Comparison of ENCODE assay signal across 7 cellular contexts in the genomic region with DNA sequence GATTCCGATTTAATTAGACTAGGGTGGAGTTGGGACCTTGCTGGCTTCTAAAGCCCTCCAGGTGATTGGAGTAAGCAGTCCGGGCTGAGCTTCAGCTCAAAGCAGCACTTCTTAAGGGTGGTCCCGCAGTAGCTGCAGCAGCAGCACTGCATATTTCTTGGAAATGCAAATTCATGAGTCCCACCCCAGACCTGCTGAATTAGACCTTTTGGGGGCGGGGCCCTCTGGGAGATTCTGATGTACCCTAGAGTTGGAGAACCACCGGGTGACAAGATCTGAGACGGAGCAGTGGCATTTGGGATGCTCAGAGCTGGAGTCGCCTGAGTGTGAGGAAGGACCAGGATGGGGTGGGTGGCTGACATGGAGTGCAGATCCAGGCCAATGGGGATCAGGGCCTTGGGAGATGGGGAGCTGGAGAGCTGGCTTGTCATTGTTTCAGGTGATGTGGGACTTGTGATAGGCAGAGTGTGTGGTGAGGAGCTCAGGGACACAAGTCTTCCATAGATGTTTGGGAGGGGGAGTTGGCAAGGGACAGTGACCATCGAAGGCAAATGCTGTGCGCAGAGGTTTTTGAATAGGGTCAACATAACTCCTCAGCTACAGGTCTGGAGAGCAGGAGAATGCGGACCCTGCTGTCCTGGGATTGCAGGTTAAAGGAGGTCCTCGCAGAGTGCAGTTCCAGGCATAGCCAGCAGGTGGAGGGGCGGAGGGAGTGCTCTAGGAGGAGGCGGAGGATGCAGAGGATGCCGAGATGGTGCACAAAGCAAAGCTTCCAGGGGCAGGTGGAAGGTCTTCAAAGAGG.
DNase-seq lines count a peak whose midpoint lies in the region; ATAC-seq and TF ChIP-seq lines count a peak whose summit lies in the region.

No MANE protein-coding gene starts in this region.

- DNase-seq in GM12865 (ENCODE audit: low read depth), result peak; percentile 73
- peak; percentile 13 for DNase-seq in NCI-H1694 treated with DMSO at 0.1 percent for 48 hours (lab: John Stamatoyannopoulos, UW)
- DNase-seq in activated CD4-positive, alpha-beta T cell treated with anti-CD3 and anti-CD28 coated beads, Interleukin-2, amount 10 ng/mL, durations not matched to agents 7 days and 5 days, result peak; percentile 65
- peak; percentile 15 to 44 (median 16) for DNase-seq in effector memory CD8-positive, alpha-beta T cell
- peak; percentile 23 for DNase-seq in midbrain (lab: John Stamatoyannopoulos, UW)
- DNase-seq in stimulated activated naive CD4-positive, alpha-beta T cell treated with Interleukin-2 at 50 U/mL for 16 hours (lab: John Stamatoyannopoulos, UW), result peak; percentile 17

- H3K4me1 Mint-ChIP-seq in activated CD4-positive, alpha-beta T cell treated with anti-CD3 and anti-CD28 coated beads, Interleukin-2, amount 10 ng/mL, durations not matched to agents 7 days and 5 days, result no peaks in the 10 kb centered on the region
- H3K4me1 Mint-ChIP-seq in effector memory CD8-positive, alpha-beta T cell (ENCODE audit: low read depth in 2 of 2), result peaks cover 5 to 6% of the 10 kb centered on the region in 2 donors

- H3K27ac Mint-ChIP-seq in activated CD4-positive, alpha-beta T cell treated with anti-CD3 and anti-CD28 coated beads, Interleukin-2, amount 10 ng/mL, durations not matched to agents 7 days and 5 days, result no peak overlapping the region
- no peak overlapping the region for H3K27ac Mint-ChIP-seq in effector memory CD8-positive, alpha-beta T cell

- POLR2A ChIA-PET in HEK293 (lab: Yijun Ruan, JAX), result no interaction called here
- POLR2A ChIA-PET in activated CD4-positive, alpha-beta T cell treated with anti-CD3 and anti-CD28 coated beads, Interleukin-2, amount 10 ng/mL, durations not matched to agents 7 days and 5 days (lab: Charles Lee), result no interaction called here

- CTCF ChIA-PET in HEK293 (lab: Yijun Ruan, JAX), result interaction anchor here (0.5 to 3.7 kb wide), 30 partner anchors 9 to 1255 kb away, joined by 3 to 21 read pairs (median 5); a partner anchor contains a TSS
- CTCF ChIA-PET in activated CD4-positive, alpha-beta T cell treated with anti-CD3 and anti-CD28 coated beads, Interleukin-2, amount 10 ng/mL, durations not matched to agents 7 days and 5 days (lab: Charles Lee), result interaction anchor here (1.1 kb wide), 1 partner anchor 8 kb away, joined by 3 read pairs; no protein-coding TSS in a partner anchor

- TF ChIP-seq CTCF in GM12865 (IDR thresholded peaks at IDR 0.05; ENCODE audit: insufficient read depth, low read depth, low read length, missing control alignments), result peak; percentile 93
- TF ChIP-seq CTCF in HEK293 (tag by site-specific recombination; IDR thresholded peaks at IDR 0.05), result peak; percentile 65

- no peak for ATAC-seq in effector memory CD8-positive, alpha-beta T cell (replicated peaks)

- H3K9me3 ChIP-seq in HEK293 (ENCODE audit: control insufficient read depth, insufficient read depth, low read depth, low read length), result no peaks in the 10 kb centered on the region

- H3K27ac ChIP-seq in HEK293 (ENCODE audit: extremely low read depth, low read depth, low read length), result no peak overlapping the region

- H3K36me3 Mint-ChIP-seq in activated CD4-positive, alpha-beta T cell treated with anti-CD3 and anti-CD28 coated beads, Interleukin-2, amount 10 ng/mL, durations not matched to agents 7 days and 5 days (ENCODE audit: low read depth), result no peaks in the 10 kb centered on the region
- H3K36me3 Mint-ChIP-seq in effector memory CD8-positive, alpha-beta T cell (ENCODE audit: insufficient read depth), result no peaks in the 10 kb centered on the region

- no peaks in the 10 kb centered on the region for H3K36me3 ChIP-seq in HEK293 (ENCODE audit: control insufficient read depth in 2 of 2, insufficient read depth in 1 of 2, low read length in 2 of 2)

- no peaks in the 10 kb centered on the region for H3K9me3 Mint-ChIP-seq in activated CD4-positive, alpha-beta T cell treated with anti-CD3 and anti-CD28 coated beads, Interleukin-2, amount 10 ng/mL, durations not matched to agents 7 days and 5 days
- H3K9me3 Mint-ChIP-seq in effector memory CD8-positive, alpha-beta T cell, result no peaks in the 10 kb centered on the region

- no peak overlapping the region for H3K4me3 ChIP-seq in GM12865 (ENCODE audit: low read depth, low read length)
- H3K4me3 ChIP-seq in HEK293 (ENCODE audit: low read depth, low read length), result no peak overlapping the region

- peaks cover 10% of the 10 kb centered on the region for H3K27me3 Mint-ChIP-seq in activated CD4-positive, alpha-beta T cell treated with anti-CD3 and anti-CD28 coated beads, Interleukin-2, amount 10 ng/mL, durations not matched to agents 7 days and 5 days
- peaks cover 26 to 31% of the 10 kb centered on the region in 2 donors for H3K27me3 Mint-ChIP-seq in effector memory CD8-positive, alpha-beta T cell

- no peaks in the 10 kb centered on the region for H3K4me1 ChIP-seq in HEK293 (ENCODE audit: control insufficient read depth, insufficient read depth, low read length)

- H3K4me3 Mint-ChIP-seq in activated CD4-positive, alpha-beta T cell treated with anti-CD3 and anti-CD28 coated beads, Interleukin-2, amount 10 ng/mL, durations not matched to agents 7 days and 5 days, result no peak overlapping the region
- H3K4me3 Mint-ChIP-seq in effector memory CD8-positive, alpha-beta T cell, result no peak overlapping the region

TF ChIP-seq in HEK293, 187 proteins besides CTCF, POLR2A, EP300 and RAD21:
- no peak for TF ChIP-seq IKZF3 (tag by site-specific recombination; IDR thresholded peaks at IDR 0.05)
- no peak for TF ChIP-seq WT1 (tag by site-specific recombination; IDR thresholded peaks at IDR 0.05)
- TF ChIP-seq, protein P1, sequence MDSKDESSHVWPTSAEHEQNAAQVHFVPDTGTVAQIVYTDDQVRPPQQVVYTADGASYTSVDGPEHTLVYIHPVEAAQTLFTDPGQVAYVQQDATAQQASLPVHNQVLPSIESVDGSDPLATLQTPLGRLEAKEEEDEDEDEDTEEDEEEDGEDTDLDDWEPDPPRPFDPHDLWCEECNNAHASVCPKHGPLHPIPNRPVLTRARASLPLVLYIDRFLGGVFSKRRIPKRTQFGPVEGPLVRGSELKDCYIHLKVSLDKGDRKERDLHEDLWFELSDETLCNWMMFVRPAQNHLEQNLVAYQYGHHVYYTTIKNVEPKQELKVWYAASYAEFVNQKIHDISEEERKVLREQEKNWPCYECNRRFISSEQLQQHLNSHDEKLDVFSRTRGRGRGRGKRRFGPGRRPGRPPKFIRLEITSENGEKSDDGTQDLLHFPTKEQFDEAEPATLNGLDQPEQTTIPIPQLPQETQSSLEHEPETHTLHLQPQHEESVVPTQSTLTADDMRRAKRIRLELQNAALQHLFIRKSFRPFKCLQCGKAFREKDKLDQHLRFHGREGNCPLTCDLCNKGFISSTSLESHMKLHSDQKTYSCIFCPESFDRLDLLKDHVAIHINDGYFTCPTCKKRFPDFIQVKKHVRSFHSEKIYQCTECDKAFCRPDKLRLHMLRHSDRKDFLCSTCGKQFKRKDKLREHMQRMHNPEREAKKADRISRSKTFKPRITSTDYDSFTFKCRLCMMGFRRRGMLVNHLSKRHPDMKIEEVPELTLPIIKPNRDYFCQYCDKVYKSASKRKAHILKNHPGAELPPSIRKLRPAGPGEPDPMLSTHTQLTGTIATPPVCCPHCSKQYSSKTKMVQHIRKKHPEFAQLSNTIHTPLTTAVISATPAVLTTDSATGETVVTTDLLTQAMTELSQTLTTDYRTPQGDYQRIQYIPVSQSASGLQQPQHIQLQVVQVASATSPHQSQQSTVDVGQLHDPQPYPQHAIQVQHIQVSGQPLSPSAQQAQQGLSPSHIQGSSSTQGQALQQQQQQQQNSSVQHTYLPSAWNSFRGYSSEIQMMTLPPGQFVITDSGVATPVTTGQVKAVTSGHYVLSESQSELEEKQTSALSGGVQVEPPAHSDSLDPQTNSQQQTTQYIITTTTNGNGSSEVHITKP (tag by site-specific recombination; IDR thresholded peaks at IDR 0.05), result no peak
- TF ChIP-seq ZNF169 (tag by site-specific recombination; IDR thresholded peaks at IDR 0.05), result no peak
- no peak for TF ChIP-seq ZNF404 (tag by site-specific recombination; IDR thresholded peaks at IDR 0.05)
- no peak for TF ChIP-seq EGR2 (tag by site-specific recombination; IDR thresholded peaks at IDR 0.05; ENCODE audit: low read depth)
- no peak for TF ChIP-seq KLF16 (tag by site-specific recombination; IDR thresholded peaks at IDR 0.05)
- TF ChIP-seq ZNF654 (tag by site-specific recombination; IDR thresholded peaks at IDR 0.05; ENCODE audit: low read depth), result no peak
- no peak for TF ChIP-seq ZNF121 (tag by site-specific recombination; IDR thresholded peaks at IDR 0.05)
- TF ChIP-seq, protein P2, sequence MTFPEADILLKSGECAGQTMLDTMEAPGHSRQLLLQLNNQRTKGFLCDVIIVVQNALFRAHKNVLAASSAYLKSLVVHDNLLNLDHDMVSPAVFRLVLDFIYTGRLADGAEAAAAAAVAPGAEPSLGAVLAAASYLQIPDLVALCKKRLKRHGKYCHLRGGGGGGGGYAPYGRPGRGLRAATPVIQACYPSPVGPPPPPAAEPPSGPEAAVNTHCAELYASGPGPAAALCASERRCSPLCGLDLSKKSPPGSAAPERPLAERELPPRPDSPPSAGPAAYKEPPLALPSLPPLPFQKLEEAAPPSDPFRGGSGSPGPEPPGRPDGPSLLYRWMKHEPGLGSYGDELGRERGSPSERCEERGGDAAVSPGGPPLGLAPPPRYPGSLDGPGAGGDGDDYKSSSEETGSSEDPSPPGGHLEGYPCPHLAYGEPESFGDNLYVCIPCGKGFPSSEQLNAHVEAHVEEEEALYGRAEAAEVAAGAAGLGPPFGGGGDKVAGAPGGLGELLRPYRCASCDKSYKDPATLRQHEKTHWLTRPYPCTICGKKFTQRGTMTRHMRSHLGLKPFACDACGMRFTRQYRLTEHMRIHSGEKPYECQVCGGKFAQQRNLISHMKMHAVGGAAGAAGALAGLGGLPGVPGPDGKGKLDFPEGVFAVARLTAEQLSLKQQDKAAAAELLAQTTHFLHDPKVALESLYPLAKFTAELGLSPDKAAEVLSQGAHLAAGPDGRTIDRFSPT (tag by site-specific recombination; IDR thresholded peaks at IDR 0.05), result no peak
- TF ChIP-seq ZNF133 (tag by site-specific recombination; IDR thresholded peaks at IDR 0.05), result no peak

Comparison
In these comparisons a context has a peak if more than half of its experiments do, and no peak if none do; other contexts are left out.
1. DNase-seq: peak in every context shown above with its lines; median percentile 73 in GM12865; 65 in activated CD4-positive, alpha-beta T cell treated with anti-CD3 and anti-CD28 coated beads, Interleukin-2, amount 10 ng/mL, durations not matched to agents 7 days and 5 days; 23 in midbrain; 17 in stimulated activated naive CD4-positive, alpha-beta T cell treated with Interleukin-2 at 50 U/mL for 16 hours; 16 in effector memory CD8-positive, alpha-beta T cell; 13 in NCI-H1694 treated with DMSO at 0.1 percent for 48 hours.